31 cellular contexts compared by ENCODE assay signal in the genomic region with DNA sequence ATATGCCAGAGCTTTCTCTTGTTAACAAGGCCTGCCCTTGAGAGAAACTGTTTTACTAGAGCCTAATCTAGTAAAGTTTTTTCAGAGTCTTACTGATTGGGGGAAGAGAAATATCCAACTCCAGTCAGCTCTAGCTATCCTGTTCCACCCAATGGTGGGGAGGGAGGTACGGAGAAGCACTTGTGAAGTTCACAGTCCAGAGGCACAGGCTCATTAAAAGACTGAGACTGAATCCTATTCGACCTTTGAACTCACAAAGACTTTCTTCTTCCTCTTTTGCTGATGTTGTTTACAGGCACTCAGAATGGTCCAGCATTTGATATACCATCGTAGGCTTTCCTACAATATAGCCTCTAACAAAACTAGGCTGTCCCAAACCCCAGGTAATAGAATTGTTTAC.
"Had no signal": no experiment of that assay in that cellular context is flagged by ENCODE, and none has a peak within 500 bp of the region (broad histone marks: within the 10 kb centered on the region; RNA-seq: fewer than 3 reads in every experiment).

No MANE protein-coding gene starts in this region.

- H3K4me3 ChIP-seq: SJSA1 had no signal

- DNase-seq: activated CD4-positive, alpha-beta T cell treated with anti-CD3 and anti-CD28 coated beads, Interleukin-2, amount 10 ng/mL, durations not matched to agents 24 days and 14 days; activated CD4-positive, alpha-beta T cell treated with anti-CD3 and anti-CD28 coated beads, Interleukin-2, amount 50 U/mL, for 4 hours; activated CD4-positive, CD25-positive, alpha-beta regulatory T cell; activated CD8-positive, alpha-beta T cell treated with anti-CD3 and anti-CD28 coated beads for 36 hours; activated effector memory CD4-positive, alpha-beta T cell treated with anti-CD3 and anti-CD28 coated beads, Interleukin-2, amount 50 U/mL, for 16 hours; activated naive CD4-positive, alpha-beta T cell; activated naive CD4-positive, alpha-beta T cell treated with anti-CD3 and anti-CD28 coated beads, Interleukin-2, amount 50 U/mL, for 16 hours; activated naive CD8-positive, alpha-beta T cell treated with anti-CD3 and anti-CD28 coated beads for 36 hours; activated T-cell treated with anti-CD3 and anti-CD28 coated beads, Interleukin-2, amount 50 U/mL, for 1 hour; activated T-cell treated with anti-CD3 and anti-CD28 coated beads, Interleukin-2, amount 50 U/mL, for 72 hours; amniotic stem cell; aorta; brain microvascular endothelial cell; NCI-H1048; NCI-H1105 treated with DMSO at 0.1 percent for 48 hours; NCI-H1436; NCI-H1694; NCI-H1930; NCI-H2081 treated with DMSO at 0.1 percent for 48 hours; NCI-H226; NCI-H446 treated with DMSO at 0.1 percent for 48 hours; NCI-H524 treated with DMSO at 0.1 percent for 48 hours; RPMI8226; SHP77 treated with DMSO at 0.1 percent for 48 hours; T-cell; T-helper 17 cell; WERI-Rb-1 had no signal

- ATAC-seq: activated CD8-positive, alpha-beta T cell treated with anti-CD3 and anti-CD28 coated beads for 36 hours; activated T-cell treated with anti-CD3 and anti-CD28 coated beads, Interleukin-2, amount 50 U/mL, for 72 hours; activated T-helper 17 cell treated with anti-CD3 and anti-CD28 coated beads, Interleukin-2, amount 50 U/mL, for 72 hours; Panc1; SK-N-SH treated with all-trans-retinoic acid at 6 μM for 48 hours; T-cell; T-helper 17 cell had no signal

- H3K4me1 ChIP-seq: SJSA1 had no signal

- H3K27ac ChIP-seq: brain microvascular endothelial cell, SJSA1, WERI-Rb-1 had no signal

- H3K27me3 ChIP-seq: brain microvascular endothelial cell, SJSA1 had no signal

- H3K36me3 ChIP-seq: brain microvascular endothelial cell, SJSA1, WERI-Rb-1 had no signal

- H3K9me3 ChIP-seq: SJSA1 had no signal
